Comparison of ENCODE assay signal across 26 cellular contexts in genomic region chr14:69404478-69404877, GRCh38. TPM values are rescaled to one million over a fixed set of nuclear protein-coding genes. Genes with fewer than 3 reads are reported as not detected.
DNase-seq lines count a peak whose midpoint lies in the region; ATAC-seq and TF ChIP-seq lines count a peak whose summit lies in the region.
"Had no signal": no experiment of that assay in that cellular context is flagged by ENCODE, and none has a peak within 500 bp of the region (broad histone marks: within the 10 kb centered on the region; RNA-seq: fewer than 3 reads in every experiment).

No MANE protein-coding gene starts in this region.

- H2AFZ ChIP-seq in GM23338 (no peak overlapping the region), Loucy (ENCODE audit: low read length) (no peak overlapping the region)

- H3K4me3 ChIP-seq in GM23338: no peak overlapping the region
- peak overlapping the region; percentile 56 for H3K4me3 ChIP-seq in Loucy (ENCODE audit: low read length, poor library complexity, severe bottlenecking)
- H3K4me3 ChIP-seq in liver (ENCODE audit: low read depth in 1 of 3, low read length in 3 of 3): no peak overlapping the region
- H3K4me3 ChIP-seq: BLaER1, GM12878 had no signal

- no peaks in the 10 kb centered on the region for H3K36me3 ChIP-seq in GM23338 (ENCODE audit: insufficient read depth)
- H3K36me3 ChIP-seq in Loucy (ENCODE audit: insufficient read depth, low read length): no peaks in the 10 kb centered on the region
- H3K36me3 ChIP-seq in liver (ENCODE audit: control insufficient read depth in 4 of 4, insufficient read depth in 3 of 4, low read depth in 1 of 4, low read length in 3 of 4): no peaks in the 10 kb centered on the region

- WGBS in liver: 59% methylated on average over 3 of the region's 3 CpGs

- H3K4me3 Mint-ChIP-seq in GM23338: no peak overlapping the region
- H3K4me3 Mint-ChIP-seq: CD14-positive monocyte; CD4-positive, alpha-beta memory T cell had no signal

- H3K9me3 ChIP-seq in Loucy (ENCODE audit: insufficient read depth, low read depth, low read length) (no peaks in the 10 kb centered on the region), liver (ENCODE audit: control insufficient read depth in 4 of 4, low read length in 3 of 4) (no peaks in the 10 kb centered on the region)
- H3K9me3 ChIP-seq: BE2C had no signal

- H3K9ac ChIP-seq in Loucy (ENCODE audit: low read depth, low read length, poor library complexity, severe bottlenecking): no peak overlapping the region
- H3K9ac ChIP-seq in liver (ENCODE audit: low read depth in 1 of 2, low read length in 2 of 2): no peak overlapping the region
- H3K9ac ChIP-seq: BLaER1 had no signal

- ATAC-seq in GM23338 (no peak), left lobe of liver (peak; percentile 70), HG02571 (IDR thresholded peaks at IDR 0.05; ENCODE audit: unreplicated experiment) (no peak), HG03135 (IDR thresholded peaks at IDR 0.05; ENCODE audit: unreplicated experiment) (no peak), GM18520 (IDR thresholded peaks at IDR 0.05; ENCODE audit: unreplicated experiment) (no peak)

- no peak for TF ChIP-seq CTCF in GM23338 (conservative IDR thresholded peaks at IDR 0.05; ENCODE audit: low read depth in 2 of 2)
- TF ChIP-seq CTCF in Loucy (conservative IDR thresholded peaks at IDR 0.05; ENCODE audit: low read length): no peak
- no peak for TF ChIP-seq CTCF in liver (IDR thresholded peaks at IDR 0.05; ENCODE audit: low read depth, low read length, missing input control)

- H3K79me2 ChIP-seq in GM23338 (replicated peaks; ENCODE audit: insufficient read depth) (peaks cover 94% of the 10 kb centered on the region), Loucy (ENCODE audit: insufficient read depth, low read length) (peaks cover 85% of the 10 kb centered on the region)

- no peaks in the 10 kb centered on the region for H3F3A ChIP-seq in GM23338 (replicated peaks; ENCODE audit: low read depth)
- H3F3A ChIP-seq in Loucy (ENCODE audit: low read depth): no peaks in the 10 kb centered on the region

- TF ChIP-seq RAD21 in liver (IDR thresholded peaks at IDR 0.05): no peak

- H3K27ac ChIP-seq in GM23338 (ENCODE audit: low read depth) (no peak overlapping the region), liver (ENCODE audit: low read depth in 1 of 2, low read length in 2 of 2) (no peak overlapping the region)
- H3K27ac ChIP-seq: BLaER1 had no signal

- peaks cover 10% of the 10 kb centered on the region for H3K4me1 ChIP-seq in GM23338 (ENCODE audit: insufficient read depth)
- peaks cover 50% of the 10 kb centered on the region for H3K4me1 ChIP-seq in Loucy (ENCODE audit: insufficient read depth, low read length, poor library complexity, severe bottlenecking)
- H3K4me1 ChIP-seq in liver (ENCODE audit: control insufficient read depth in 4 of 4, insufficient read depth in 4 of 4, low read length in 3 of 4): peaks cover 6 to 20% (median 18%) of the 10 kb centered on the region in 4 donors
- H3K4me1 ChIP-seq: BE2C had no signal

- peaks cover 6% of the 10 kb centered on the region for H3K27me3 Mint-ChIP-seq in GM23338 (ENCODE audit: insufficient read depth, low read depth, poor library complexity)
- H3K27me3 Mint-ChIP-seq: CD4-positive, alpha-beta memory T cell; CD4-positive, CD25-positive, alpha-beta regulatory T cell; CD8-positive, alpha-beta memory T cell had no signal

- no peak overlapping the region for H3K27ac Mint-ChIP-seq in GM23338
- H3K27ac Mint-ChIP-seq: CD4-positive, alpha-beta memory T cell; CD4-positive, CD25-positive, alpha-beta regulatory T cell had no signal

- DNase-seq in GM23338 (ENCODE audit: low spot score) (peak; percentile 11), left lobe of liver (ENCODE audit: low spot score) (no peak), NCI-H1436 treated with DMSO at 0.1 percent for 48 hours (lab: John Stamatoyannopoulos, UW) (no peak)
- DNase-seq: 8988T; ACHN; BE2C; C1 segment of cervical spinal cord; CD4-positive, alpha-beta memory T cell; CD4-positive, CD25-positive, alpha-beta regulatory T cell; CD8-positive, alpha-beta memory T cell; COR-L47; DMS 273 treated with DMSO at 0.1 percent for 48 hours; DMS153; DMS53; DMS79; DND-41; EL; GDM1 had no signal

- H3K9me2 ChIP-seq in GM23338 (ENCODE audit: insufficient read depth): no peaks in the 10 kb centered on the region
- H3K9me2 ChIP-seq in Loucy (replicated peaks; ENCODE audit: low read depth, low read length): no peaks in the 10 kb centered on the region

- no peaks in the 10 kb centered on the region for H3K9me3 Mint-ChIP-seq in GM23338
- H3K9me3 Mint-ChIP-seq: CD4-positive, alpha-beta memory T cell; CD4-positive, CD25-positive, alpha-beta regulatory T cell; CD8-positive, alpha-beta memory T cell had no signal

- no peak overlapping the region for H3K4me2 ChIP-seq in GM23338
- H3K4me2 ChIP-seq in Loucy (ENCODE audit: low read depth, low read length, poor library complexity, severe bottlenecking): peak overlapping the region; percentile 94
- H3K4me2 ChIP-seq: BLaER1 had no signal

- no peaks in the 10 kb centered on the region for H3K36me3 Mint-ChIP-seq in GM23338 (ENCODE audit: low read depth)

- H4K20me1 ChIP-seq in GM23338 (replicated peaks; ENCODE audit: insufficient read depth) (no peaks in the 10 kb centered on the region; the same call in none of the 2 replicates), Loucy (ENCODE audit: insufficient read depth, low read length, poor library complexity, severe bottlenecking) (peaks cover 44% of the 10 kb centered on the region)

- H3K4me1 Mint-ChIP-seq in GM23338: peaks cover 15% of the 10 kb centered on the region

- no peaks in the 10 kb centered on the region for H3K27me3 ChIP-seq in GM23338 (ENCODE audit: insufficient read depth)
- H3K27me3 ChIP-seq in Loucy (ENCODE audit: insufficient read depth, low read length, poor library complexity, severe bottlenecking): no peaks in the 10 kb centered on the region
- no peaks in the 10 kb centered on the region for H3K27me3 ChIP-seq in liver (ENCODE audit: control insufficient read depth in 4 of 4, insufficient read depth in 4 of 4, low read length in 3 of 4)
- H3K27me3 ChIP-seq: BE2C, BLaER1 had no signal

TF ChIP-seq in GM23338, 12 proteins besides CTCF, POLR2A, EP300 and RAD21 (continues in another document):
- TF ChIP-seq NANOG (IDR thresholded peaks at IDR 0.05; ENCODE audit: borderline replicate concordance): no peak

TF ChIP-seq in liver, 16 proteins besides CTCF, POLR2A, EP300 and RAD21:
- TF ChIP-seq SP1 (IDR thresholded peaks at IDR 0.05) (peak; percentile 62), JUND (IDR thresholded peaks at IDR 0.05) (peak; percentile 7 to 17), HNF4G (IDR thresholded peaks at IDR 0.05) (peak; percentile 38), GABPA (IDR thresholded peaks at IDR 0.05 in 1 of 2, conservative IDR thresholded peaks at IDR 0.05 in 1 of 2) (no peak), HNF4A (conservative IDR thresholded peaks at IDR 0.05) (peak; percentile 37 to 70), EGR1 (IDR thresholded peaks at IDR 0.05; ENCODE audit: low read depth in 2 of 2) (peak in 1 of 2 donors; percentile 35), FOXA2 (IDR thresholded peaks at IDR 0.05) (no peak), ZBTB33 (IDR thresholded peaks at IDR 0.05) (no peak)

RNA-seq across cellular contexts. Expression of gene SLC39A9, which starts 6.0 kb away (rescaled TPM):
- 48.1 and 49.1 TPM in 2 replicates for total RNA-seq in GM23338 (2014; rRNA removed; shearing (Covaris generic))
- 16.4 and 17.7 TPM in 2 replicates for polyA plus RNA-seq in GM23338 (2016; fragmentation: Nextera tagmentation; extraction: Ambion mirVana)
- 55.2 TPM for total RNA-seq in left lobe of liver
- 100 to 1,000 TPM in 1 of 2 donors, 10 to 100 TPM in 1; 55.6 to 140 TPM for total RNA-seq in liver
- polyA plus RNA-seq in liver: 10 to 100 TPM; 28.7 to 30.6 TPM

RNA-seq across cellular contexts. Expression of gene ERH, which starts 6.4 kb away (rescaled TPM):
- 188 and 325 TPM in 2 replicates for total RNA-seq in GM23338 (2014; rRNA removed; shearing (Covaris generic))
- polyA plus RNA-seq in GM23338 (2016; fragmentation: Nextera tagmentation; extraction: Ambion mirVana) (545 and 597 TPM in 2 replicates), liver (10 to 100 TPM; 49.2 to 70.3 TPM)
- total RNA-seq in left lobe of liver (53.2 TPM), liver (10 to 100 TPM; 56.5 to 78.0 TPM)
